20 cellular contexts compared by ENCODE assay signal in genomic region chr16:83925095-83925905, GRCh38. TPM values are rescaled to one million over a fixed set of nuclear protein-coding genes. Genes with fewer than 3 reads are reported as not detected.
A peak's percentile ranks its signal among the peaks of the same experiment; 100 is the strongest.
DNase-seq lines count a peak whose midpoint lies in the region; ATAC-seq, FAIRE-seq and TF ChIP-seq lines count a peak whose summit lies in the region.
"Had no signal": no experiment of that assay in that cellular context is flagged by ENCODE, and none has a peak within 500 bp of the region (broad histone marks: within the 10 kb centered on the region; RNA-seq: fewer than 3 reads in every experiment).

No MANE protein-coding gene starts in this region.

- peak overlapping the region; percentile 49; the same call in 1 of the 2 replicates for H2AK5ac ChIP-seq in H1 (ENCODE audit: low read depth, low read length)

- H3K4me1 ChIP-seq in left ventricle myocardium inferior (peaks cover 18% of the 10 kb centered on the region), right atrium auricular region (peaks cover 0 to 20% of the 10 kb centered on the region in 2 donors), H1 (replicated peaks in 1 of 4; ENCODE audit: control insufficient read depth in 3 of 4, insufficient read depth in 4 of 4, low read length in 3 of 4) (peaks cover 0 to 6% (median 3%) of the 10 kb centered on the region in 4 experiments; a peak in 4 of 7 replicates), osteoblast (ENCODE audit: insufficient read depth, low read length) (peaks cover 27% of the 10 kb centered on the region)
- H3K4me1 ChIP-seq: BE2C had no signal

- H3K18ac ChIP-seq in H1 (ENCODE audit: extremely low read depth, low read length) = no peak overlapping the region

- intact Hi-C loops in left ventricle myocardium inferior (cut with micrococcal nuclease) = no loop called here

- no peaks in the 10 kb centered on the region for H3K79me1 ChIP-seq in H1 (ENCODE audit: low read depth, low read length)

- H4K5ac ChIP-seq in H1 (ENCODE audit: insufficient read length, low read depth, low read length) = no peak overlapping the region

- H2BK20ac ChIP-seq in H1 (ENCODE audit: low read length) = no peak overlapping the region

- FAIRE-seq in H1 (lab: Jason Lieb, UNC) = no peak
- FAIRE-seq: A204.1 had no signal

- no peak overlapping the region for H3K23ac ChIP-seq in H1 (ENCODE audit: insufficient read length)

- TF ChIP-seq CTCF in left ventricle myocardium inferior (IDR thresholded peaks at IDR 0.05; ENCODE audit: borderline replicate concordance) = no peak
- no peak for TF ChIP-seq CTCF in right atrium auricular region (IDR thresholded peaks at IDR 0.05)
- no peak for TF ChIP-seq CTCF in H1 (IDR thresholded peaks at IDR 0.05; ENCODE audit: control extremely low read depth in 1 of 3, insufficient read depth in 1 of 3, low read depth in 1 of 3, low read length in 3 of 3)
- no peak for TF ChIP-seq CTCF in osteoblast (IDR thresholded peaks at IDR 0.05; ENCODE audit: extremely low read depth, low read depth, low read length)

- no peak overlapping the region for H3K56ac ChIP-seq in H1 (replicated peaks; ENCODE audit: insufficient read length, low read depth, low read length)

- no peaks in the 10 kb centered on the region for H3K9me3 ChIP-seq in left ventricle myocardium inferior (replicated peaks)
- no peaks in the 10 kb centered on the region for H3K9me3 ChIP-seq in right atrium auricular region
- no peaks in the 10 kb centered on the region for H3K9me3 ChIP-seq in H1 (ENCODE audit: insufficient read depth in 2 of 2, low read depth in 1 of 2, low read length in 1 of 2)
- no peaks in the 10 kb centered on the region for H3K9me3 ChIP-seq in osteoblast (ENCODE audit: low read depth, low read length)
- H3K9me3 ChIP-seq: BE2C had no signal

- H3K27ac ChIP-seq in left ventricle myocardium inferior (replicated peaks) = no peak overlapping the region
- H3K27ac ChIP-seq in right atrium auricular region = no peak overlapping the region
- no peak overlapping the region for H3K27ac ChIP-seq in H1 (ENCODE audit: low read depth, low read length)
- H3K27ac ChIP-seq in osteoblast (ENCODE audit: low read depth, low read length) = no peak overlapping the region
- H3K27ac ChIP-seq: GM23248 had no signal

- no peaks in the 10 kb centered on the region for H3K4me1 Mint-ChIP-seq in activated T-cell treated with anti-CD3 and anti-CD28 coated beads, Interleukin-2, amount 50 U/mL, for 72 hours (ENCODE audit: low read depth)

- H2BK15ac ChIP-seq in H1 (ENCODE audit: low read length) = no peak overlapping the region

- H3K9ac ChIP-seq in H1 (replicated peaks in 1 of 4; ENCODE audit: extremely low read depth in 1 of 4, low read depth in 3 of 4, low read length in 3 of 4) = no peak overlapping the region
- H3K9ac ChIP-seq: GM23248 had no signal

- no peak overlapping the region for H4K91ac ChIP-seq in H1 (replicated peaks; ENCODE audit: insufficient read length, low read length)

- no peak overlapping the region for H2BK5ac ChIP-seq in H1 (ENCODE audit: low read depth, low read length)

- H3K27ac Mint-ChIP-seq in activated T-cell treated with anti-CD3 and anti-CD28 coated beads, Interleukin-2, amount 50 U/mL, for 72 hours = no peak overlapping the region
- H3K27ac Mint-ChIP-seq: CD4-positive, alpha-beta T cell had no signal

- H3K36me3 Mint-ChIP-seq in activated T-cell treated with anti-CD3 and anti-CD28 coated beads, Interleukin-2, amount 50 U/mL, for 72 hours (ENCODE audit: insufficient read depth in 2 of 2) = no peaks in the 10 kb centered on the region

- no peak overlapping the region for H3K14ac ChIP-seq in H1 (ENCODE audit: insufficient read length)

- no peak for TF ChIP-seq EP300 in H1 (IDR thresholded peaks at IDR 0.05; ENCODE audit: borderline replicate concordance in 1 of 2, low read depth in 2 of 2, low read length in 2 of 2)

- WGBS in H1 (ENCODE audit: extremely low coverage in 1 of 2, insufficient coverage in 1 of 2, insufficient read length in 1 of 2, insufficient replicate concordance in 2 of 2, low coverage in 1 of 2, low lambda C conversion rate in 2 of 2, missing lambda C conversion rate in 1 of 2), 2 experiments = 77% methylated on average over 11 of the region's 12 CpGs; no CpG with 5 or more reads in 1 of the 2 experiments

- peak; percentile 9 for DNase-seq in left ventricle myocardium inferior
- no peak for DNase-seq in right atrium auricular region (ENCODE audit: low spot score)
- DNase-seq in H1 (ENCODE audit: low read depth in 1 of 2, low spot score in 2 of 2) = no peak
- DNase-seq in osteoblast (ENCODE audit: insufficient read length, low spot score, missing footprints) = peak; percentile 25
- DNase-seq in Kasumi-1 (lab: John Stamatoyannopoulos, UW) = no peak
- no peak for DNase-seq in activated T-cell treated with anti-CD3 and anti-CD28 coated beads, Interleukin-2, amount 50 U/mL, for 72 hours
- DNase-seq: BE2C; CD4-positive, alpha-beta T cell; DMS153; GF-D8; GM23248; NCI-H1436; NCI-H1930; NCI-H226; NCI-H82; PC-3; RPMI8226 had no signal

- H3K4me2 ChIP-seq in H1 (ENCODE audit: insufficient read depth in 1 of 2, low read depth in 2 of 2, low read length in 2 of 2) (no peak overlapping the region), osteoblast (ENCODE audit: insufficient read depth, low read length) (no peak overlapping the region)

- H3K79me2 ChIP-seq in H1 (ENCODE audit: control insufficient read depth in 1 of 2, insufficient read depth in 2 of 2, low read length in 2 of 2) = no peaks in the 10 kb centered on the region
- H3K79me2 ChIP-seq in osteoblast (ENCODE audit: insufficient read depth, low read length) = no peaks in the 10 kb centered on the region

- H3K4me3 ChIP-seq in left ventricle myocardium inferior (no peak overlapping the region), right atrium auricular region (no peak overlapping the region), H1 (ENCODE audit: extremely low read depth in 1 of 4, insufficient read depth in 2 of 4, low read depth in 3 of 4, low read length in 4 of 4) (no peak overlapping the region), osteoblast (ENCODE audit: insufficient read depth, low read length) (no peak overlapping the region)
- H3K4me3 ChIP-seq: GM23248 had no signal

- H3K36me3 ChIP-seq in left ventricle myocardium inferior (peaks cover 13% of the 10 kb centered on the region), right atrium auricular region (peaks cover 14% of the 10 kb centered on the region), H1 (ENCODE audit: control insufficient read depth in 2 of 4, insufficient read depth in 4 of 4, low read length in 3 of 4) (no peaks in the 10 kb centered on the region; a peak in 1 of 8 replicates), osteoblast (ENCODE audit: insufficient read depth, low read length) (no peaks in the 10 kb centered on the region)
- H3K36me3 ChIP-seq: BE2C had no signal

- no peaks in the 10 kb centered on the region for H3K9me3 Mint-ChIP-seq in activated T-cell treated with anti-CD3 and anti-CD28 coated beads, Interleukin-2, amount 50 U/mL, for 72 hours
- H3K9me3 Mint-ChIP-seq: CD4-positive, alpha-beta T cell had no signal

- ATAC-seq in activated T-cell treated with anti-CD3 and anti-CD28 coated beads, Interleukin-2, amount 50 U/mL, for 72 hours (replicated peaks in 1 of 2) = no peak
- ATAC-seq in GM19023 (IDR thresholded peaks at IDR 0.05; ENCODE audit: unreplicated experiment) = no peak
- ATAC-seq: PC-3 had no signal

- H4K20me1 ChIP-seq in H1 (replicated peaks in 1 of 2; ENCODE audit: control insufficient read depth in 1 of 2, insufficient read depth in 2 of 2, low read length in 2 of 2) = no peaks in the 10 kb centered on the region
- H4K20me1 ChIP-seq in osteoblast (ENCODE audit: insufficient read depth, low read length) = peaks cover 14% of the 10 kb centered on the region

- H2AFZ ChIP-seq in H1 (ENCODE audit: low read length) (no peak overlapping the region), osteoblast (ENCODE audit: low read length) (no peak overlapping the region)
- H2AFZ ChIP-seq: GM23248 had no signal

- no peak overlapping the region for H3K4ac ChIP-seq in H1 (replicated peaks; ENCODE audit: insufficient read length, low read depth, low read length)

- peak overlapping the region; percentile 3; the same call in 1 of the 2 replicates for H4K8ac ChIP-seq in H1 (ENCODE audit: extremely low read depth, insufficient read depth, low read length)

- no peak for TF ChIP-seq RAD21 in H1 (IDR thresholded peaks at IDR 0.05 in 1 of 2, conservative IDR thresholded peaks at IDR 0.05 in 1 of 2; ENCODE audit: low read depth in 2 of 2, low read length in 2 of 2)

- H3K27me3 ChIP-seq in left ventricle myocardium inferior (ENCODE audit: low read depth) (no peaks in the 10 kb centered on the region), right atrium auricular region (no peaks in the 10 kb centered on the region), H1 (replicated peaks in 1 of 4; ENCODE audit: control insufficient read depth in 3 of 4, extremely low read depth in 1 of 4, insufficient read depth in 3 of 4, low read length in 3 of 4) (0 out of 7 replicates have a peak, but pooled peaks cover 0 to 6% (median 0%) of the 10 kb centered on the region in 4 experiments), osteoblast (ENCODE audit: insufficient read depth, low read length) (no peaks in the 10 kb centered on the region)

- CTCF ChIA-PET in H1 (lab: Charles Lee; ENCODE audit: partially characterized antibody) = interaction anchor here (0.5 to 3.4 kb wide), 10 partner anchors 11 to 317 kb away, joined by 3 to 35 read pairs (median 8); partner anchors contain the start of gene OSGIN1

- POLR2A ChIA-PET in H1 (lab: Charles Lee; ENCODE audit: partially characterized antibody) = interaction anchor here (0.8 to 1.1 kb wide), 2 partner anchors 10 to 14 kb away, joined by 3 read pairs; no protein-coding TSS in a partner anchor

- no peak overlapping the region for H3K4me3 Mint-ChIP-seq in activated T-cell treated with anti-CD3 and anti-CD28 coated beads, Interleukin-2, amount 50 U/mL, for 72 hours
- H3K4me3 Mint-ChIP-seq: CD4-positive, alpha-beta T cell had no signal

- H2BK120ac ChIP-seq in H1 (replicated peaks; ENCODE audit: low read depth, low read length) = no peak overlapping the region

- H3K27me3 Mint-ChIP-seq in activated T-cell treated with anti-CD3 and anti-CD28 coated beads, Interleukin-2, amount 50 U/mL, for 72 hours (ENCODE audit: low read depth) = no peaks in the 10 kb centered on the region
- H3K27me3 Mint-ChIP-seq: CD4-positive, alpha-beta T cell had no signal

- no peak for TF ChIP-seq POLR2A in H1 (IDR thresholded peaks at IDR 0.05; ENCODE audit: control extremely low read depth in 1 of 2, low read depth in 2 of 2, low read length in 2 of 2)

- H3K23me2 ChIP-seq in H1 (ENCODE audit: low read depth, low read length) = peaks cover 6% of the 10 kb centered on the region; the same call in 1 of the 2 replicates

- no peak overlapping the region for H2BK12ac ChIP-seq in H1 (ENCODE audit: low read depth, low read length)

RNA-seq across cellular contexts. Expression of gene MLYCD, which starts 26.4 kb away (rescaled TPM):
- 50.4 TPM for total RNA-seq in left ventricle myocardium inferior
- total RNA-seq in right atrium auricular region = 10 to 100 TPM; 22.0 to 37.0 TPM
- total RNA-seq in H1 (2021; fragmentation: NEBNext Ultra II Directional; extraction: Animal tissue kit (Norgen Biotek cat#: 25700)) = 5.8 and 7.0 TPM in 2 replicates
- polyA plus RNA-seq in H1 (2011; rRNA removed) = 3.7 and 4.6 TPM in 2 replicates
- 3.9 TPM for polyA plus RNA-seq in H1 (2011; cell fraction: cytosol; rRNA removed)
- polyA plus RNA-seq in H1 (2011; cell fraction: nucleus; rRNA removed) = 12.8 TPM
- polyA plus RNA-seq in H1 (2012, experiment 1 of 2) = 3.2 to 3.9 TPM (median 3.6 TPM) in 4 replicates
- polyA plus RNA-seq in H1 (2012, experiment 2 of 2) = 1.7 TPM
- polyA plus RNA-seq in H1 (2013, experiment 1 of 2) = 3.0 TPM
- 2.4 TPM for polyA plus RNA-seq in H1 (2013, experiment 2 of 2)
- polyA minus RNA-seq in H1 (2011; rRNA and poly(A)+ RNA removed) = 18.3 and 19.3 TPM in 2 replicates
- polyA minus RNA-seq in H1 (2011; cell fraction: cytosol; rRNA and poly(A)+ RNA removed) = 6.3 TPM
- 26.2 TPM for polyA minus RNA-seq in H1 (2011; cell fraction: nucleus; rRNA and poly(A)+ RNA removed)
- total RNA-seq in osteoblast = 5.1 and 5.6 TPM in 2 replicates
- 1 to 10 TPM; 4.6 to 5.2 TPM for total RNA-seq in activated T-cell treated with anti-CD3 and anti-CD28 coated beads, Interleukin-2, amount 50 U/mL, for 72 hours

RNA-seq across cellular contexts. Expression of gene OSGIN1, which starts 27.7 kb away (rescaled TPM):
- total RNA-seq in left ventricle myocardium inferior (12.5 TPM), right atrium auricular region (1 to 10 TPM; 6.0 to 6.5 TPM), osteoblast (3.6 and 5.0 TPM in 2 replicates)
- 0.48 and 0.58 TPM in 2 replicates for total RNA-seq in H1 (2021; fragmentation: NEBNext Ultra II Directional; extraction: Animal tissue kit (Norgen Biotek cat#: 25700))
- polyA plus RNA-seq in H1 (2011; rRNA removed) = 0.76 and 1.5 TPM in 2 replicates
- 1.2 TPM for polyA plus RNA-seq in H1 (2011; cell fraction: cytosol; rRNA removed)
- 2.4 TPM for polyA plus RNA-seq in H1 (2011; cell fraction: nucleus; rRNA removed)
- 0.53 to 0.86 TPM (median 0.70 TPM) in 4 replicates for polyA plus RNA-seq in H1 (2012, experiment 1 of 2)
- 0.34 TPM for polyA plus RNA-seq in H1 (2012, experiment 2 of 2)
- 0.34 TPM for polyA plus RNA-seq in H1 (2013, experiment 1 of 2)
- 0.48 TPM for polyA plus RNA-seq in H1 (2013, experiment 2 of 2)
- polyA minus RNA-seq in H1 (2011; rRNA and poly(A)+ RNA removed) = 0.16 and 0.22 TPM in 2 replicates
- 0.59 TPM for polyA minus RNA-seq in H1 (2011; cell fraction: cytosol; rRNA and poly(A)+ RNA removed)
- 2.5 TPM for polyA minus RNA-seq in H1 (2011; cell fraction: nucleus; rRNA and poly(A)+ RNA removed)
- 1 to 10 TPM in 1 of 2 donors, under 1 TPM in 1; 0.67 to 2.4 TPM for total RNA-seq in activated T-cell treated with anti-CD3 and anti-CD28 coated beads, Interleukin-2, amount 50 U/mL, for 72 hours

RNA-seq across cellular contexts. Expression of gene NECAB2, which starts 42.7 kb away (rescaled TPM):
- total RNA-seq in left ventricle myocardium inferior (0.69 TPM), right atrium auricular region (under 1 TPM in 1 of 2 donors, not detected in 1; 0.71 TPM), osteoblast (0.29 and 0.72 TPM in 2 replicates)
- total RNA-seq in H1 (2021; fragmentation: NEBNext Ultra II Directional; extraction: Animal tissue kit (Norgen Biotek cat#: 25700)) = 2.0 and 3.6 TPM in 2 replicates
- 4.2 and 7.5 TPM in 2 replicates for polyA plus RNA-seq in H1 (2011; rRNA removed)
- polyA plus RNA-seq in H1 (2011; cell fraction: cytosol; rRNA removed) = 5.4 TPM
- 27.9 TPM for polyA plus RNA-seq in H1 (2011; cell fraction: nucleus; rRNA removed)
- 3.8 to 7.5 TPM (median 5.9 TPM) in 4 replicates for polyA plus RNA-seq in H1 (2012, experiment 1 of 2)
- polyA plus RNA-seq in H1 (2012, experiment 2 of 2) = 2.7 TPM
- 3.8 TPM for polyA plus RNA-seq in H1 (2013, experiment 1 of 2)
- 4.0 TPM for polyA plus RNA-seq in H1 (2013, experiment 2 of 2)
- 2.3 and 3.2 TPM in 2 replicates for polyA minus RNA-seq in H1 (2011; rRNA and poly(A)+ RNA removed)
- polyA minus RNA-seq in H1 (2011; cell fraction: cytosol; rRNA and poly(A)+ RNA removed) = 2.6 TPM
- 4.1 TPM for polyA minus RNA-seq in H1 (2011; cell fraction: nucleus; rRNA and poly(A)+ RNA removed)
- under 1 TPM in 1 of 2 donors, not detected in 1; 0.58 TPM for total RNA-seq in activated T-cell treated with anti-CD3 and anti-CD28 coated beads, Interleukin-2, amount 50 U/mL, for 72 hours
- total RNA-seq: CD4-positive, alpha-beta T cell; GM23248; HT-29 had no signal

Comparison
In these comparisons a context has a peak if more than half of its experiments do, and no peak if none do; other contexts are left out.
1. DNase-seq: peak in left ventricle myocardium inferior (single experiment) and osteoblast (single experiment); none in right atrium auricular region (single experiment), H1 (0 of 2), Kasumi-1 (0 of 2) and activated T-cell treated with anti-CD3 and anti-CD28 coated beads, Interleukin-2, amount 50 U/mL, for 72 hours (0 of 2).